In the genomic region with DNA sequence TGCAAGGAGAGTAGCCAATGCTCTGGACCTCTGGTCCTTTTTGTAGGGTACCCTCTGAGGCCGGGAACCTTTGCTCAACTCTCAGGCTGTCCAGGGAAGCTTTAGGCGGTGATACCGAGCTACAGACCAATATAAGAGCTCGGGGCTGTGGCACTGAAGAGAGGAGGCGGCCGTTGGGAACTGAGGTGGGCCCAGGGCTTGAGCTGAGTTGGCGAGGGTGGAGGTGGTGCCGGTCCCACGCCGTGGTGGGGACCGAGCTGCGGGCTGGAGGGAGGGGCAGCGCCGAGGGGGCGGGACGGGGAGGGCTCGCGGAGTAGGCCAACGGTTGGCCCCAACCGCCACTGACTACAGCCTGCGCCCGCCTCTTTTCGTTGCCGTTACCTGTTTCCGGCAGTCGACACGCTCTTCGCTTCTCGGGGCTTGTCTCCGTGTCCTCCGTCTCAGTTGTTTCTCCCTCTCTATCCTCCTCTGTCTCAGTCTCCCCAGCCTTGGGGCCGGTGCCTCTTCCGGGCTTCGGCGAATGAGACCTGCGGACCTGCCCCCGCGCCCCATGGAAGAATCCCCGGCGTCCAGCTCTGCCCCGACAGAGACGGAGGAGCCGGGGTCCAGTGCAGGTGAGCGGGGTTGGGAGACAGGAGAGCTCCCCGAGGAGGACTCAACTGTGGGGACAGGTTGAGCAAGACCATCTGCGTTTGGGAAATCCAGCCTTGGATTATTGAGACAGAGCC, we compare ENCODE assay signal across 1 cellular context.
A peak's percentile ranks its signal among the peaks of the same experiment; 100 is the strongest.
TF ChIP-seq lines count a peak whose summit lies in the region.

A gene with protein sequence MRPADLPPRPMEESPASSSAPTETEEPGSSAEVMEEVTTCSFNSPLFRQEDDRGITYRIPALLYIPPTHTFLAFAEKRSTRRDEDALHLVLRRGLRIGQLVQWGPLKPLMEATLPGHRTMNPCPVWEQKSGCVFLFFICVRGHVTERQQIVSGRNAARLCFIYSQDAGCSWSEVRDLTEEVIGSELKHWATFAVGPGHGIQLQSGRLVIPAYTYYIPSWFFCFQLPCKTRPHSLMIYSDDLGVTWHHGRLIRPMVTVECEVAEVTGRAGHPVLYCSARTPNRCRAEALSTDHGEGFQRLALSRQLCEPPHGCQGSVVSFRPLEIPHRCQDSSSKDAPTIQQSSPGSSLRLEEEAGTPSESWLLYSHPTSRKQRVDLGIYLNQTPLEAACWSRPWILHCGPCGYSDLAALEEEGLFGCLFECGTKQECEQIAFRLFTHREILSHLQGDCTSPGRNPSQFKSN (plus strand): TSS at position 393 of the 728 bp plus-strand sequence. CDS start 128 bp downstream, at position 521.

TF ChIP-seq in HepG2, 621 proteins besides CTCF, POLR2A, EP300 and RAD21 (continued from another document and continues in another):
- TF ChIP-seq, protein P1, sequence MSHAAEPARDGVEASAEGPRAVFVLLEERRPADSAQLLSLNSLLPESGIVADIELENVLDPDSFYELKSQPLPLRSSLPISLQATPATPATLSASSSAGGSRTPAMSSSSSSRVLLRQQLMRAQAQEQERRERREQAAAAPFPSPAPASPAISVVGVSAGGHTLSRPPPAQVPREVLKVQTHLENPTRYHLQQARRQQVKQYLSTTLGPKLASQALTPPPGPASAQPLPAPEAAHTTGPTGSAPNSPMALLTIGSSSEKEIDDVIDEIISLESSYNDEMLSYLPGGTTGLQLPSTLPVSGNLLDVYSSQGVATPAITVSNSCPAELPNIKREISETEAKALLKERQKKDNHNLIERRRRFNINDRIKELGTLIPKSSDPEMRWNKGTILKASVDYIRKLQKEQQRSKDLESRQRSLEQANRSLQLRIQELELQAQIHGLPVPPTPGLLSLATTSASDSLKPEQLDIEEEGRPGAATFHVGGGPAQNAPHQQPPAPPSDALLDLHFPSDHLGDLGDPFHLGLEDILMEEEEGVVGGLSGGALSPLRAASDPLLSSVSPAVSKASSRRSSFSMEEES (CRISPR knock-in tag; IDR thresholded peaks at IDR 0.05), result no peak; the same call in 1 of the 2 replicates
- TF ChIP-seq FOXK1 (CRISPR knock-in tag; IDR thresholded peaks at IDR 0.05; ENCODE audit: borderline replicate concordance, low read depth), result no peak
- peak; percentile 74 for TF ChIP-seq ZMYM4 (CRISPR knock-in tag; IDR thresholded peaks at IDR 0.05)
- 0 out of 2 replicates have a peak, but pooled peaks have one; percentile 60 for TF ChIP-seq TBX2 (CRISPR knock-in tag; IDR thresholded peaks at IDR 0.05; ENCODE audit: borderline replicate concordance)
- TF ChIP-seq MIER3 (CRISPR knock-in tag; IDR thresholded peaks at IDR 0.05; ENCODE audit: borderline replicate concordance), result 0 out of 2 replicates have a peak, but pooled peaks have one; percentile 39
- TF ChIP-seq PATZ1 (CRISPR knock-in tag; IDR thresholded peaks at IDR 0.05), result peak; percentile 83
- TF ChIP-seq ARID2 (CRISPR knock-in tag; IDR thresholded peaks at IDR 0.05; ENCODE audit: borderline replicate concordance), result peak; percentile 41; the same call in 1 of the 2 replicates
- 0 out of 2 replicates have a peak, but pooled peaks have one; percentile 63 for TF ChIP-seq ZNF572 (CRISPR knock-in tag; IDR thresholded peaks at IDR 0.05)
- TF ChIP-seq JUN (CRISPR knock-in tag; IDR thresholded peaks at IDR 0.05), result no peak
- TF ChIP-seq NR2F1 (CRISPR knock-in tag; IDR thresholded peaks at IDR 0.05), result no peak
- TF ChIP-seq ZFAT (CRISPR knock-in tag; conservative IDR thresholded peaks at IDR 0.05), result no peak
- TF ChIP-seq ZIK1 (CRISPR knock-in tag; IDR thresholded peaks at IDR 0.05; ENCODE audit: borderline replicate concordance, low read depth), result peak; percentile 48; the same call in 1 of the 2 replicates
- TF ChIP-seq NR0B2 (CRISPR knock-in tag; IDR thresholded peaks at IDR 0.05), result no peak
- no peak for TF ChIP-seq PHB2 (IDR thresholded peaks at IDR 0.05; ENCODE audit: partially characterized antibody)
- no peak for TF ChIP-seq ADNP (CRISPR knock-in tag; IDR thresholded peaks at IDR 0.05)
- TF ChIP-seq, protein P2, sequence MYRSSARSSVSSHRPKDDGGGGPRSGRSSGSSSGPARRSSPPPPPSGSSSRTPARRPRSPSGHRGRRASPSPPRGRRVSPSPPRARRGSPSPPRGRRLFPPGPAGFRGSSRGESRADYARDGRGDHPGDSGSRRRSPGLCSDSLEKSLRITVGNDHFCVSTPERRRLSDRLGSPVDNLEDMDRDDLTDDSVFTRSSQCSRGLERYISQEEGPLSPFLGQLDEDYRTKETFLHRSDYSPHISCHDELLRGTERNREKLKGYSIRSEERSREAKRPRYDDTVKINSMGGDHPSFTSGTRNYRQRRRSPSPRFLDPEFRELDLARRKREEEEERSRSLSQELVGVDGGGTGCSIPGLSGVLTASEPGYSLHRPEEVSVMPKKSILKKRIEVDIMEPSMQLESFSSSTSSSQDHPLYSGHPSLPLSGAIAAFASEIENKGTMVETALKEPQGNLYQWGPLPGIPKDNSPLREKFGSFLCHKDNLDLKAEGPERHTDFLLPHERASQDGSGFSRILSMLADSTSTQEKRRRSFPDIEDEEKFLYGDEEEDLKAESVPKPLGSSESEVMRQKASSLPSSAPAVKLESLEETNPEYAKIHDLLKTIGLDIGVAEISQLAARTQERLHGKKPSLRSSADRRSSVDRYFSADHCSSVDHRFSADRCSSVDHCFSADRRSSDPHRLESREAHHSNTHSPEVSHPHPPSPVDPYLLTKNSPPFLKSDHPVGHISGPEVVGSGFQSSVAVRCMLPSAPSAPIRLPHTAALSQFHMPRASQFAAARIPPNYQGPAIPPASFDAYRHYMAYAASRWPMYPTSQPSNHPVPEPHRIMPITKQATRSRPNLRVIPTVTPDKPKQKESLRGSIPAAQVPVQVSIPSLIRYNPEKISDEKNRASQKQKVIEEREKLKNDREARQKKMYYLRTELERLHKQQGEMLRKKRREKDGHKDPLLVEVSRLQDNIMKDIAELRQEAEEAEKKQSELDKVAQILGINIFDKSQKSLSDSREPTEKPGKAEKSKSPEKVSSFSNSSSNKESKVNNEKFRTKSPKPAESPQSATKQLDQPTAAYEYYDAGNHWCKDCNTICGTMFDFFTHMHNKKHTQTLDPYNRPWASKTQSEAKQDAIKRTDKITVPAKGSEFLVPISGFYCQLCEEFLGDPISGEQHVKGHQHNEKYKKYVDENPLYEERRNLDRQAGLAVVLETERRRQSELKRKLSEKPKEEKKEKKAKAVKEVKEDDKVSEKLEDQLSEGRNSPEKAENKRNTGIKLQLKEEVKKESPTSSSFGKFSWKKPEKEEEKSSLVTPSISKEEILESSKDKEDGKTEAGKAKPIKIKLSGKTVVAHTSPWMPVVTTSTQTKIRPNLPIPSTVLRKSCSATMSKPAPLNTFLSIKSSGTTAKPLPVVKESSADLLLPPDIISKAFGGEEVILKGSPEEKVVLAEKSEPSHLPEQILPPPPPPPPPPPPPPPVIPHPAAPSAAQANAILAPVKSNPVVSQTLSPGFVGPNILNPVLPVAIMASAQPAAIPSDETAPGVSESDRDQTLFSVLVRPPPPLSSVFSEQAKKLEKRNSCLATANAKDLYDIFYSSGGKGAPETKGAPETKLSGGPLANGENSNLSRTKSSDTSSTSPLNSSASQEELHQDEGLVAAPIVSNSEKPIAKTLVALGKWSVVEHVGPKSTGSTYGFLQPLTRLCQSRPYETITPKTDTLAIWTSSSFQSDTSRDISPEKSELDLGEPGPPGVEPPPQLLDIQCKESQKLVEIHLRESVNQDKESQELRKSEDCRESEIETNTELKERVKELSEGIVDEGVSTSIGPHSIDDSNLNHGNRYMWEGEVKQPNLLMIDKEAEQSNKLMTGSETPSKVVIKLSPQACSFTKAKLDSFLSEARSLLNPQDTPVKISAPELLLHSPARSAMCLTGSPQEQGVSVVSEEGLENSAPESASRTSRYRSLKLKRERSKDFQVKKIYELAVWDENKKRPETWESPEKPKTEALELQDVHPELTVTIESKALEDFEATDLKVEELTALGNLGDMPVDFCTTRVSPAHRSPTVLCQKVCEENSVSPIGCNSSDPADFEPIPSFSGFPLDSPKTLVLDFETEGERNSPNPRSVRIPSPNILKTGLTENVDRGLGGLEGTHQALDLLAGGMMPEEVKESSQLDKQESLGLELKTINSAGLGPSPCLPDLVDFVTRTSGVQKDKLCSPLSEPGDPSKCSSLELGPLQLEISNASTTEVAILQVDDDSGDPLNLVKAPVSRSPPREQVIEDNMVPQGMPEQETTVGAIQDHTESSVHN (CRISPR knock-in tag; IDR thresholded peaks at IDR 0.05), result no peak
- no peak for TF ChIP-seq ZNF552 (CRISPR knock-in tag; IDR thresholded peaks at IDR 0.05; ENCODE audit: borderline replicate concordance)
- TF ChIP-seq SNAPC4 (CRISPR knock-in tag; IDR thresholded peaks at IDR 0.05), result 0 out of 2 replicates have a peak, but pooled peaks have one; percentile 47
- no peak for TF ChIP-seq ZNF354B (CRISPR knock-in tag; IDR thresholded peaks at IDR 0.05)
- TF ChIP-seq MAZ (IDR thresholded peaks at IDR 0.05; ENCODE audit: borderline replicate concordance, low read depth, low read length), result no peak
- TF ChIP-seq MAZ (CRISPR knock-in tag; IDR thresholded peaks at IDR 0.05; ENCODE audit: low read depth), result peak; percentile 35; the same call in 1 of the 2 replicates
- no peak for TF ChIP-seq ZNF773 (CRISPR knock-in tag; IDR thresholded peaks at IDR 0.05; ENCODE audit: borderline replicate concordance)
- no peak for TF ChIP-seq ZNF33A (CRISPR knock-in tag; IDR thresholded peaks at IDR 0.05; ENCODE audit: borderline replicate concordance)
- no peak for TF ChIP-seq TP53 (CRISPR knock-in tag; conservative IDR thresholded peaks at IDR 0.05)
- no peak for TF ChIP-seq E2F5 (CRISPR knock-in tag; conservative IDR thresholded peaks at IDR 0.05)
- 0 out of 2 replicates have a peak, but pooled peaks have one; percentile 43 for TF ChIP-seq ZNF800 (CRISPR knock-in tag; IDR thresholded peaks at IDR 0.05)
- peak; percentile 75; the same call in 1 of the 2 replicates for TF ChIP-seq SP5 (CRISPR knock-in tag; IDR thresholded peaks at IDR 0.05; ENCODE audit: borderline replicate concordance, low read depth)
- no peak for TF ChIP-seq ZNF205 (CRISPR knock-in tag; IDR thresholded peaks at IDR 0.05)
- peak; percentile 64; the same call in 1 of the 2 replicates for TF ChIP-seq SALL1 (CRISPR knock-in tag; IDR thresholded peaks at IDR 0.05)
